In genomic region chr4:88757776-88758175, GRCh38 we compare ENCODE assay signal across 30 cellular contexts.
DNase-seq lines count a peak whose midpoint lies in the region; TF ChIP-seq lines count a peak whose summit lies in the region.
"Had no signal": no experiment of that assay in that cellular context is flagged by ENCODE, and none has a peak within 500 bp of the region (broad histone marks: within the 10 kb centered on the region; RNA-seq: fewer than 3 reads in every experiment).

No MANE protein-coding gene starts in this region.

- H3K27ac ChIP-seq in dorsolateral prefrontal cortex (peak overlapping the region in 47 of 59 donors; percentile 6 to 92 (median 79)), neural progenitor cell (no peak overlapping the region)
- H3K27ac ChIP-seq: 22Rv1; BLaER1 treated with 17β-estradiol and CSF1 and Interleukin-3, amounts not matched to agents 10 nM and 100 nM; breast epithelium; epithelial cell of prostate; spleen; stomach had no signal

- H3K36me3 Mint-ChIP-seq in neural progenitor cell: no peaks in the 10 kb centered on the region
- no peaks in the 10 kb centered on the region for H3K36me3 Mint-ChIP-seq in type B pancreatic cell
- H3K36me3 Mint-ChIP-seq: activated naive CD4-positive, alpha-beta T cell treated with anti-CD3 and anti-CD28 coated beads, Interleukin-2, amount 50 U/mL, for 24 hours; natural killer cell had no signal

- H3K4me2 ChIP-seq in neural progenitor cell: peak overlapping the region; percentile 43
- H3K4me2 ChIP-seq: BLaER1 treated with 17β-estradiol and CSF1 and Interleukin-3, amounts not matched to agents 10 nM and 100 nM had no signal

- DNase-seq in NCI-H2227 (lab: John Stamatoyannopoulos, UW; ENCODE audit: unreplicated experiment): peak; percentile 1
- no peak for DNase-seq in NCI-H2227 treated with DMSO at 0.1 percent for 48 hours (lab: John Stamatoyannopoulos, UW)
- DNase-seq in dorsolateral prefrontal cortex: no peak
- DNase-seq in neural progenitor cell (ENCODE audit: low spot score): no peak
- DNase-seq in type B pancreatic cell (ENCODE audit: extremely low spot score, unreplicated experiment): no peak
- no peak for DNase-seq in activated effector memory CD4-positive, alpha-beta T cell treated with anti-CD3 and anti-CD28 coated beads, Interleukin-2, amount 50 U/mL, for 16 hours
- no peak for DNase-seq in Kasumi-1 (lab: John Stamatoyannopoulos, UW)
- DNase-seq in NCI-H146 treated with DMSO at 0.1 percent for 48 hours (lab: John Stamatoyannopoulos, UW; ENCODE audit: unreplicated experiment): no peak
- DNase-seq: activated CD4-positive, alpha-beta T cell treated with anti-CD3 and anti-CD28 coated beads for 4 hours; activated CD8-positive, alpha-beta T cell treated with anti-CD3 and anti-CD28 coated beads, Interleukin-2, amount 10 ng/mL, durations not matched to agents 7 days and 5 days; amniotic stem cell; effector CD8-positive, alpha-beta T cell; EL; GOT3; natural killer cell; NCI-H1417 treated with DMSO at 0.1 percent for 48 hours; NCI-H2081; NCI-H446 treated with DMSO at 0.1 percent for 48 hours; NCI-H774; retina; Right ventricle myocardium superior; spleen; stomach had no signal

- no peaks in the 10 kb centered on the region for H3K27me3 ChIP-seq in dorsolateral prefrontal cortex
- no peaks in the 10 kb centered on the region for H3K27me3 ChIP-seq in neural progenitor cell
- H3K27me3 ChIP-seq: BLaER1 treated with 17β-estradiol and CSF1 and Interleukin-3, amounts not matched to agents 10 nM and 100 nM; breast epithelium; spleen; stomach had no signal

- no peak overlapping the region for H2AFZ ChIP-seq in neural progenitor cell (replicated peaks)

- H3K9me3 ChIP-seq in neural progenitor cell (ENCODE audit: low read depth): no peaks in the 10 kb centered on the region
- H3K9me3 ChIP-seq: BLaER1 treated with 17β-estradiol and CSF1 and Interleukin-3, amounts not matched to agents 10 nM and 100 nM; breast epithelium; spleen; stomach had no signal

- peaks cover 34% of the 10 kb centered on the region for H3K4me1 ChIP-seq in neural progenitor cell
- H3K4me1 ChIP-seq: BLaER1 treated with 17β-estradiol and CSF1 and Interleukin-3, amounts not matched to agents 10 nM and 100 nM; breast epithelium; spleen had no signal

- H4K20me1 ChIP-seq in neural progenitor cell (ENCODE audit: low read depth): no peaks in the 10 kb centered on the region

- TF ChIP-seq CTCF in dorsolateral prefrontal cortex (IDR thresholded peaks at IDR 0.05 in 54 of 56, conservative IDR thresholded peaks at IDR 0.05 in 2 of 56; ENCODE audit: low read depth in 1 of 56, partially characterized antibody in 56 of 56) (no peak), neural progenitor cell (IDR thresholded peaks at IDR 0.05) (no peak), type B pancreatic cell (conservative IDR thresholded peaks at IDR 0.05) (no peak)

- H3K27ac Mint-ChIP-seq in neural progenitor cell (no peak overlapping the region), type B pancreatic cell (peak overlapping the region; percentile 46)
- H3K27ac Mint-ChIP-seq: activated CD8-positive, alpha-beta T cell treated with anti-CD3 and anti-CD28 coated beads, Interleukin-2, amount 10 ng/mL, durations not matched to agents 7 days and 5 days; activated naive CD4-positive, alpha-beta T cell treated with anti-CD3 and anti-CD28 coated beads, Interleukin-2, amount 50 U/mL, for 24 hours; activated T-helper 2 cell treated with anti-CD3 and anti-CD28 coated beads, Interferon-gamma antibody, Interleukin-2, Interleukin-4, amounts not matched to agents 10 μg/mL and 5 μg/mL and 100 μg/mL, durations not matched to agents 14 hours and 24 hours and 36 hours; natural killer cell; T-helper 2 cell treated with Interferon-gamma antibody and Interleukin-4, amounts not matched to agents 5 μg/mL and 100 μg/mL, for 36 hours had no signal

- no peaks in the 10 kb centered on the region for H3K9me3 Mint-ChIP-seq in neural progenitor cell
- no peaks in the 10 kb centered on the region for H3K9me3 Mint-ChIP-seq in type B pancreatic cell
- H3K9me3 Mint-ChIP-seq: activated naive CD4-positive, alpha-beta T cell treated with anti-CD3 and anti-CD28 coated beads, Interleukin-2, amount 50 U/mL, for 24 hours; activated T-helper 2 cell treated with anti-CD3 and anti-CD28 coated beads, Interferon-gamma antibody, Interleukin-2, Interleukin-4, amounts not matched to agents 10 μg/mL and 5 μg/mL and 100 μg/mL, durations not matched to agents 14 hours and 24 hours and 36 hours; natural killer cell; T-helper 2 cell treated with Interferon-gamma antibody and Interleukin-4, amounts not matched to agents 5 μg/mL and 100 μg/mL, for 36 hours had no signal

- H3F3A ChIP-seq in neural progenitor cell (ENCODE audit: low read depth): peaks cover 19% of the 10 kb centered on the region

- peaks cover 26% of the 10 kb centered on the region for H3K4me1 Mint-ChIP-seq in neural progenitor cell
- peaks cover 41% of the 10 kb centered on the region for H3K4me1 Mint-ChIP-seq in type B pancreatic cell (ENCODE audit: unreplicated experiment)
- H3K4me1 Mint-ChIP-seq: activated naive CD4-positive, alpha-beta T cell treated with anti-CD3 and anti-CD28 coated beads, Interleukin-2, amount 50 U/mL, for 24 hours had no signal

- no peaks in the 10 kb centered on the region for H3K36me3 ChIP-seq in neural progenitor cell
- H3K36me3 ChIP-seq: breast epithelium had no signal

- intact Hi-C loops in dorsolateral prefrontal cortex (cut with DNase I): no loop called here

- H3K4me3 ChIP-seq in dorsolateral prefrontal cortex (peak overlapping the region; percentile 20 to 73 (median 58)), neural progenitor cell (no peak overlapping the region)
- H3K4me3 ChIP-seq: BLaER1 treated with 17β-estradiol and CSF1 and Interleukin-3, amounts not matched to agents 10 nM and 100 nM; spleen had no signal

- H3K79me2 ChIP-seq in neural progenitor cell (ENCODE audit: low read depth): no peaks in the 10 kb centered on the region

- H3K27me3 Mint-ChIP-seq in neural progenitor cell (ENCODE audit: insufficient read depth, low read depth) (no peaks in the 10 kb centered on the region), type B pancreatic cell (no peaks in the 10 kb centered on the region)
- H3K27me3 Mint-ChIP-seq: activated naive CD4-positive, alpha-beta T cell treated with anti-CD3 and anti-CD28 coated beads, Interleukin-2, amount 50 U/mL, for 24 hours had no signal

- H3K9ac ChIP-seq in neural progenitor cell: no peak overlapping the region
- H3K9ac ChIP-seq: BLaER1 treated with 17β-estradiol and CSF1 and Interleukin-3, amounts not matched to agents 10 nM and 100 nM had no signal

- no peak overlapping the region for H3K4me3 Mint-ChIP-seq in neural progenitor cell
- peak overlapping the region; percentile 68 for H3K4me3 Mint-ChIP-seq in type B pancreatic cell
- H3K4me3 Mint-ChIP-seq: activated CD8-positive, alpha-beta T cell treated with anti-CD3 and anti-CD28 coated beads, Interleukin-2, amount 10 ng/mL, durations not matched to agents 7 days and 5 days; activated naive CD4-positive, alpha-beta T cell treated with anti-CD3 and anti-CD28 coated beads, Interleukin-2, amount 50 U/mL, for 24 hours; natural killer cell; T-helper 2 cell treated with Interferon-gamma antibody and Interleukin-4, amounts not matched to agents 5 μg/mL and 100 μg/mL, for 36 hours had no signal
